Comparison of ENCODE assay signal across 1 cellular context in genomic region chr17:38729886-38730525, GRCh38.
TF ChIP-seq lines count a peak whose summit lies in the region.

A gene with protein sequence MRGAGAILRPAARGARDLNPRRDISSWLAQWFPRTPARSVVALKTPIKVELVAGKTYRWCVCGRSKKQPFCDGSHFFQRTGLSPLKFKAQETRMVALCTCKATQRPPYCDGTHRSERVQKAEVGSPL (plus strand): TSS chr17:38730341. CDS start chr17:38730359, 18 bp downstream.

TF ChIP-seq in HepG2, 621 proteins besides CTCF, POLR2A, EP300 and RAD21 (continued from another document and continues in another):
- TF ChIP-seq AHDC1 (CRISPR knock-in tag; IDR thresholded peaks at IDR 0.05; ENCODE audit: borderline replicate concordance) (no peak), ATF7-NPFF (CRISPR knock-in tag; IDR thresholded peaks at IDR 0.05; ENCODE audit: low read depth) (peak; percentile 75), ZNF543 (CRISPR knock-in tag; IDR thresholded peaks at IDR 0.05) (no peak), ZNF207 (IDR thresholded peaks at IDR 0.05; ENCODE audit: borderline replicate concordance) (no peak), PRDM10 (CRISPR knock-in tag; IDR thresholded peaks at IDR 0.05; ENCODE audit: low read depth) (no peak), ZNF17 (CRISPR knock-in tag; IDR thresholded peaks at IDR 0.05) (no peak), ZNF703 (CRISPR knock-in tag; IDR thresholded peaks at IDR 0.05; ENCODE audit: borderline replicate concordance) (no peak), EZH2 (conservative IDR thresholded peaks at IDR 0.05; ENCODE audit: low read depth, low read length) (no peak), ZNF333 (CRISPR knock-in tag; IDR thresholded peaks at IDR 0.05; ENCODE audit: borderline replicate concordance) (peak; percentile 84; the same call in 1 of the 2 replicates), TEF (CRISPR knock-in tag; IDR thresholded peaks at IDR 0.05) (no peak), TRAFD1 (CRISPR knock-in tag; IDR thresholded peaks at IDR 0.05; ENCODE audit: borderline replicate concordance) (no peak), ZNF773 (CRISPR knock-in tag; IDR thresholded peaks at IDR 0.05; ENCODE audit: borderline replicate concordance) (no peak), ZNF552 (CRISPR knock-in tag; IDR thresholded peaks at IDR 0.05; ENCODE audit: borderline replicate concordance) (no peak), LCORL (IDR thresholded peaks at IDR 0.05) (no peak), LCORL (CRISPR knock-in tag; IDR thresholded peaks at IDR 0.05) (no peak), HOXA9 (CRISPR knock-in tag; IDR thresholded peaks at IDR 0.05; ENCODE audit: borderline replicate concordance) (no peak), NFIC (IDR thresholded peaks at IDR 0.05; ENCODE audit: low read length) (no peak), ZNF570 (CRISPR knock-in tag; IDR thresholded peaks at IDR 0.05; ENCODE audit: borderline replicate concordance) (no peak), MAZ (IDR thresholded peaks at IDR 0.05; ENCODE audit: borderline replicate concordance, low read depth, low read length) (peak; percentile 58), MAZ (CRISPR knock-in tag; IDR thresholded peaks at IDR 0.05; ENCODE audit: low read depth) (peak; percentile 98), ZNF660 (CRISPR knock-in tag; IDR thresholded peaks at IDR 0.05; ENCODE audit: borderline replicate concordance, low read depth) (no peak), POGK (CRISPR knock-in tag; conservative IDR thresholded peaks at IDR 0.05) (peak; percentile 58), ZNF138 (CRISPR knock-in tag; IDR thresholded peaks at IDR 0.05; ENCODE audit: low read depth) (peak; percentile 94), GLI4 (CRISPR knock-in tag; IDR thresholded peaks at IDR 0.05; ENCODE audit: borderline replicate concordance) (no peak)
- TF ChIP-seq, protein P1, sequence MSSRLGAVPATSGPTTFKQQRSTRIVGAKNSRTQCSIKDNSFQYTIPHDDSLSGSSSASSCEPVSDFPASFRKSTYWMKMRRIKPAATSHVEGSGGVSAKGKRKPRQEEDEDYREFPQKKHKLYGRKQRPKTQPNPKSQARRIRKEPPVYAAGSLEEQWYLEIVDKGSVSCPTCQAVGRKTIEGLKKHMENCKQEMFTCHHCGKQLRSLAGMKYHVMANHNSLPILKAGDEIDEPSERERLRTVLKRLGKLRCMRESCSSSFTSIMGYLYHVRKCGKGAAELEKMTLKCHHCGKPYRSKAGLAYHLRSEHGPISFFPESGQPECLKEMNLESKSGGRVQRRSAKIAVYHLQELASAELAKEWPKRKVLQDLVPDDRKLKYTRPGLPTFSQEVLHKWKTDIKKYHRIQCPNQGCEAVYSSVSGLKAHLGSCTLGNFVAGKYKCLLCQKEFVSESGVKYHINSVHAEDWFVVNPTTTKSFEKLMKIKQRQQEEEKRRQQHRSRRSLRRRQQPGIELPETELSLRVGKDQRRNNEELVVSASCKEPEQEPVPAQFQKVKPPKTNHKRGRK (CRISPR knock-in tag; IDR thresholded peaks at IDR 0.05), result no peak
- TF ChIP-seq, protein P2, sequence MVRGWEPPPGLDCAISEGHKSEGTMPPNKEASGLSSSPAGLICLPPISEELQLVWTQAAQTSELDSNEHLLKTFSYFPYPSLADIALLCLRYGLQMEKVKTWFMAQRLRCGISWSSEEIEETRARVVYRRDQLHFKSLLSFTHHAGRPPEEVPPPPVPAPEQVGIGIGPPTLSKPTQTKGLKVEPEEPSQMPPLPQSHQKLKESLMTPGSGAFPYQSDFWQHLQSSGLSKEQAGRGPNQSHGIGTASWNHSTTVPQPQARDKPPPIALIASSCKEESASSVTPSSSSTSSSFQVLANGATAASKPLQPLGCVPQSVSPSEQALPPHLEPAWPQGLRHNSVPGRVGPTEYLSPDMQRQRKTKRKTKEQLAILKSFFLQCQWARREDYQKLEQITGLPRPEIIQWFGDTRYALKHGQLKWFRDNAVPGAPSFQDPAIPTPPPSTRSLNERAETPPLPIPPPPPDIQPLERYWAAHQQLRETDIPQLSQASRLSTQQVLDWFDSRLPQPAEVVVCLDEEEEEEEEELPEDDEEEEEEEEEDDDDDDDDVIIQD (CRISPR knock-in tag; IDR thresholded peaks at IDR 0.05; ENCODE audit: low read depth), result no peak
- TF ChIP-seq, protein P3, sequence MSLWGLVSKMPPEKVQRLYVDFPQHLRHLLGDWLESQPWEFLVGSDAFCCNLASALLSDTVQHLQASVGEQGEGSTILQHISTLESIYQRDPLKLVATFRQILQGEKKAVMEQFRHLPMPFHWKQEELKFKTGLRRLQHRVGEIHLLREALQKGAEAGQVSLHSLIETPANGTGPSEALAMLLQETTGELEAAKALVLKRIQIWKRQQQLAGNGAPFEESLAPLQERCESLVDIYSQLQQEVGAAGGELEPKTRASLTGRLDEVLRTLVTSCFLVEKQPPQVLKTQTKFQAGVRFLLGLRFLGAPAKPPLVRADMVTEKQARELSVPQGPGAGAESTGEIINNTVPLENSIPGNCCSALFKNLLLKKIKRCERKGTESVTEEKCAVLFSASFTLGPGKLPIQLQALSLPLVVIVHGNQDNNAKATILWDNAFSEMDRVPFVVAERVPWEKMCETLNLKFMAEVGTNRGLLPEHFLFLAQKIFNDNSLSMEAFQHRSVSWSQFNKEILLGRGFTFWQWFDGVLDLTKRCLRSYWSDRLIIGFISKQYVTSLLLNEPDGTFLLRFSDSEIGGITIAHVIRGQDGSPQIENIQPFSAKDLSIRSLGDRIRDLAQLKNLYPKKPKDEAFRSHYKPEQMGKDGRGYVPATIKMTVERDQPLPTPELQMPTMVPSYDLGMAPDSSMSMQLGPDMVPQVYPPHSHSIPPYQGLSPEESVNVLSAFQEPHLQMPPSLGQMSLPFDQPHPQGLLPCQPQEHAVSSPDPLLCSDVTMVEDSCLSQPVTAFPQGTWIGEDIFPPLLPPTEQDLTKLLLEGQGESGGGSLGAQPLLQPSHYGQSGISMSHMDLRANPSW (CRISPR knock-in tag; IDR thresholded peaks at IDR 0.05; ENCODE audit: borderline replicate concordance), result no peak
- TF ChIP-seq, protein P4, sequence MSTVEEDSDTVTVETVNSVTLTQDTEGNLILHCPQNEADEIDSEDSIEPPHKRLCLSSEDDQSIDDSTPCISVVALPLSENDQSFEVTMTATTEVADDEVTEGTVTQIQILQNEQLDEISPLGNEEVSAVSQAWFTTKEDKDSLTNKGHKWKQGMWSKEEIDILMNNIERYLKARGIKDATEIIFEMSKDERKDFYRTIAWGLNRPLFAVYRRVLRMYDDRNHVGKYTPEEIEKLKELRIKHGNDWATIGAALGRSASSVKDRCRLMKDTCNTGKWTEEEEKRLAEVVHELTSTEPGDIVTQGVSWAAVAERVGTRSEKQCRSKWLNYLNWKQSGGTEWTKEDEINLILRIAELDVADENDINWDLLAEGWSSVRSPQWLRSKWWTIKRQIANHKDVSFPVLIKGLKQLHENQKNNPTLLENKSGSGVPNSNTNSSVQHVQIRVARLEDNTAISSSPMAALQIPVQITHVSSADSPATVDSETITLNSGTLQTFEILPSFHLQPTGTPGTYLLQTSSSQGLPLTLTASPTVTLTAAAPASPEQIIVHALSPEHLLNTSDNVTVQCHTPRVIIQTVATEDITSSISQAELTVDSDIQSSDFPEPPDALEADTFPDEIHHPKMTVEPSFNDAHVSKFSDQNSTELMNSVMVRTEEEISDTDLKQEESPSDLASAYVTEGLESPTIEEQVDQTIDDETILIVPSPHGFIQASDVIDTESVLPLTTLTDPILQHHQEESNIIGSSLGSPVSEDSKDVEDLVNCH (CRISPR knock-in tag; IDR thresholded peaks at IDR 0.05), result no peak
